29 cellular contexts compared by ENCODE assay signal in genomic region chr5:145942202-145942601, GRCh38. TPM values are rescaled to one million over a fixed set of nuclear protein-coding genes. Genes with fewer than 3 reads are reported as not detected.
DNase-seq lines count a peak whose midpoint lies in the region; ATAC-seq, FAIRE-seq and TF ChIP-seq lines count a peak whose summit lies in the region.
"Had no signal": no experiment of that assay in that cellular context is flagged by ENCODE, and none has a peak within 500 bp of the region (broad histone marks: within the 10 kb centered on the region; RNA-seq: fewer than 3 reads in every experiment).

No MANE protein-coding gene starts in this region.

- no peak overlapping the region for H3K4me3 ChIP-seq in Caco-2 (ENCODE audit: low read depth, low read length)
- H3K4me3 ChIP-seq in Panc1 (ENCODE audit: low read depth in 2 of 2, low read length in 2 of 2): no peak overlapping the region
- peak overlapping the region in 1 of 4 donors; percentile 4 for H3K4me3 ChIP-seq in esophagus squamous epithelium
- H3K4me3 ChIP-seq in pancreas: no peak overlapping the region
- H3K4me3 ChIP-seq: BLaER1 treated with 17β-estradiol and CSF1 and Interleukin-3, amounts not matched to agents 10 nM and 100 nM; gastroesophageal sphincter; HAP-1; left lung; ovary; smooth muscle cell; upper lobe of right lung had no signal

- POLR2A ChIA-PET in Caco-2 (lab: Charles Lee) (no interaction called here), Panc1 (lab: Charles Lee) (interaction anchor here (0.9 kb wide), 1 partner anchor 12 kb away, joined by 3 read pairs; no protein-coding TSS in a partner anchor)

- H3K27ac ChIP-seq in Panc1 (ENCODE audit: low read length) (peak overlapping the region; percentile 100; the same call in 1 of the 2 replicates), esophagus squamous epithelium (peak overlapping the region; percentile 81 to 94 (median 92)), pancreas (peak overlapping the region in 3 of 4 donors; percentile 43 to 77 (median 51))
- H3K27ac ChIP-seq: BLaER1 treated with 17β-estradiol and CSF1 and Interleukin-3, amounts not matched to agents 10 nM and 100 nM; gastroesophageal sphincter; left lung; ovary; upper lobe of right lung; VCaP had no signal

- H3K27me3 Mint-ChIP-seq in Caco-2 (ENCODE audit: insufficient read depth, unreplicated experiment): no peaks in the 10 kb centered on the region
- H3K27me3 Mint-ChIP-seq in stimulated activated naive CD8-positive, alpha-beta T cell treated with anti-CD3 and anti-CD28 coated beads, Interleukin-15, amount 100 ng/mL, for 72 hours: peaks cover 81% of the 10 kb centered on the region

- H3K36me3 Mint-ChIP-seq in Caco-2 (ENCODE audit: insufficient read depth, unreplicated experiment): peaks cover 81% of the 10 kb centered on the region
- H3K36me3 Mint-ChIP-seq: activated naive CD4-positive, alpha-beta T cell treated with anti-CD3 and anti-CD28 coated beads, Interleukin-2, amount 50 U/mL, for 24 hours had no signal

- DNase-seq in Caco-2: no peak
- no peak for DNase-seq in Panc1 (ENCODE audit: low read depth, low spot score)
- no peak for DNase-seq in esophagus squamous epithelium (lab: John Stamatoyannopoulos, UW)
- peak in 4 of 6 donors; percentile 40 to 75 (median 60) for DNase-seq in pancreas
- no peak for DNase-seq in stimulated activated naive CD8-positive, alpha-beta T cell treated with anti-CD3 and anti-CD28 coated beads, Interleukin-15, amount 100 ng/mL, for 72 hours
- DNase-seq in islet precursor cell: no peak
- DNase-seq: activated CD4-positive, alpha-beta T cell treated with anti-CD3 and anti-CD28 coated beads, Interleukin-2, amount 10 ng/mL, durations not matched to agents 7 days and 5 days; caudate nucleus; DND-41; endodermal cell; hippocampal formation; left lung; NCI-H1105 treated with DMSO at 0.1 percent for 48 hours; NCI-H2081; NCI-H446 treated with DMSO at 0.1 percent for 48 hours; ovary; stimulated activated CD4-positive, alpha-beta T cell treated with anti-CD3 and anti-CD28 coated beads, Interleukin-1b, Interleukin-23, amount 100 ng/mL, for 48 hours; upper lobe of right lung had no signal

- H3K4me1 ChIP-seq in Caco-2 (peaks cover 75% of the 10 kb centered on the region), Panc1 (ENCODE audit: control insufficient read depth, insufficient read depth, low read length) (peaks cover 77% of the 10 kb centered on the region), esophagus squamous epithelium (peaks cover 13 to 90% (median 14%) of the 10 kb centered on the region in 3 donors), pancreas (peaks cover 0 to 55% (median 28%) of the 10 kb centered on the region in 3 donors)

- peaks cover 7% of the 10 kb centered on the region; the same call in 1 of the 2 replicates for H3K36me3 ChIP-seq in Caco-2 (ENCODE audit: control insufficient read depth, insufficient read depth, low read length)
- H3K36me3 ChIP-seq in Panc1 (ENCODE audit: control insufficient read depth, insufficient read depth, low read length): no peaks in the 10 kb centered on the region
- H3K36me3 ChIP-seq in esophagus squamous epithelium: no peaks in the 10 kb centered on the region
- no peaks in the 10 kb centered on the region for H3K36me3 ChIP-seq in pancreas
- H3K36me3 ChIP-seq: BLaER1 treated with 17β-estradiol and CSF1 and Interleukin-3, amounts not matched to agents 10 nM and 100 nM; gastroesophageal sphincter; HAP-1; left lung; ovary; upper lobe of right lung had no signal

- H3K9me3 Mint-ChIP-seq in Caco-2 (ENCODE audit: unreplicated experiment): no peaks in the 10 kb centered on the region
- peaks cover 0 to 5% of the 10 kb centered on the region in 2 donors for H3K9me3 Mint-ChIP-seq in stimulated activated naive CD8-positive, alpha-beta T cell treated with anti-CD3 and anti-CD28 coated beads, Interleukin-15, amount 100 ng/mL, for 72 hours
- H3K9me3 Mint-ChIP-seq: activated CD4-positive, alpha-beta T cell treated with anti-CD3 and anti-CD28 coated beads, Interleukin-2, amount 10 ng/mL, durations not matched to agents 7 days and 5 days; activated naive CD4-positive, alpha-beta T cell treated with anti-CD3 and anti-CD28 coated beads, Interleukin-2, amount 50 U/mL, for 24 hours; activated T-helper 2 cell treated with anti-CD3 and anti-CD28 coated beads, Interferon-gamma antibody, Interleukin-2, Interleukin-4, amounts not matched to agents 10 μg/mL and 5 μg/mL and 100 μg/mL, durations not matched to agents 14 hours and 24 hours and 36 hours; endodermal cell; nephron; T-helper 2 cell treated with Interferon-gamma antibody and Interleukin-4, amounts not matched to agents 5 μg/mL and 100 μg/mL, for 36 hours had no signal

- WGBS in esophagus squamous epithelium, 2 donors: 38 to 48% methylated on average over 3 of the region's 3 CpGs
- WGBS in pancreas, 2 donors: 26 to 29% methylated on average over 3 of the region's 3 CpGs

- no peak for FAIRE-seq in pancreas (lab: Jason Lieb, UNC)

- intact Hi-C loops in Caco-2 (cut with micrococcal nuclease; ENCODE audit: unreplicated experiment): no loop called here
- intact Hi-C loops in Panc1 (cut with micrococcal nuclease; ENCODE audit: unreplicated experiment): loop anchor here (10.0 kb wide), 1 partner anchor 103 kb away; no protein-coding TSS in a partner anchor
- intact Hi-C loops in esophagus squamous epithelium (cut with DNase I): no loop called here
- intact Hi-C loops in pancreas (cut with DNase I): no loop called here

- no peaks in the 10 kb centered on the region for H3K9me3 ChIP-seq in Caco-2
- H3K9me3 ChIP-seq in Panc1 (ENCODE audit: control insufficient read depth, insufficient read depth, low read depth, low read length): no peaks in the 10 kb centered on the region
- H3K9me3 ChIP-seq in esophagus squamous epithelium: no peaks in the 10 kb centered on the region
- H3K9me3 ChIP-seq in pancreas: no peaks in the 10 kb centered on the region
- H3K9me3 ChIP-seq: BLaER1 treated with 17β-estradiol and CSF1 and Interleukin-3, amounts not matched to agents 10 nM and 100 nM; gastroesophageal sphincter; HAP-1; left lung; ovary; upper lobe of right lung had no signal

- no TSS peak for BruUV-seq in Caco-2 (replicated peaks; lab: Mats Ljungman, UMichigan)
- no TSS peak for BruUV-seq in Panc1 (replicated peaks; lab: Mats Ljungman, UMichigan)

- no peak overlapping the region for H3K27ac Mint-ChIP-seq in Caco-2 (ENCODE audit: unreplicated experiment)
- no peak overlapping the region for H3K27ac Mint-ChIP-seq in stimulated activated naive CD8-positive, alpha-beta T cell treated with anti-CD3 and anti-CD28 coated beads, Interleukin-15, amount 100 ng/mL, for 72 hours
- H3K27ac Mint-ChIP-seq: activated CD4-positive, alpha-beta T cell treated with anti-CD3 and anti-CD28 coated beads, Interleukin-2, amount 10 ng/mL, durations not matched to agents 7 days and 5 days; activated naive CD4-positive, alpha-beta T cell treated with anti-CD3 and anti-CD28 coated beads, Interleukin-2, amount 50 U/mL, for 24 hours; activated T-helper 2 cell treated with anti-CD3 and anti-CD28 coated beads, Interferon-gamma antibody, Interleukin-2, Interleukin-4, amounts not matched to agents 10 μg/mL and 5 μg/mL and 100 μg/mL, durations not matched to agents 14 hours and 24 hours and 36 hours; endodermal cell; nephron; T-helper 2 cell treated with Interferon-gamma antibody and Interleukin-4, amounts not matched to agents 5 μg/mL and 100 μg/mL, for 36 hours had no signal

- TF ChIP-seq CTCF in Caco-2 (IDR thresholded peaks at IDR 0.05; ENCODE audit: insufficient read depth in 1 of 2, low read depth in 1 of 2, low read length in 1 of 2, severe bottlenecking in 1 of 2, unreplicated experiment in 1 of 2) (no peak), Panc1 (IDR thresholded peaks at IDR 0.05) (no peak), esophagus squamous epithelium (IDR thresholded peaks at IDR 0.05) (no peak), pancreas (IDR thresholded peaks at IDR 0.05) (no peak)

- CTCF ChIA-PET in Caco-2 (lab: Charles Lee): no interaction called here
- CTCF ChIA-PET in Panc1 (lab: Charles Lee): no interaction called here

- H3K4me3 Mint-ChIP-seq in Caco-2 (ENCODE audit: unreplicated experiment): peak overlapping the region; percentile 3
- no peak overlapping the region for H3K4me3 Mint-ChIP-seq in stimulated activated naive CD8-positive, alpha-beta T cell treated with anti-CD3 and anti-CD28 coated beads, Interleukin-15, amount 100 ng/mL, for 72 hours
- H3K4me3 Mint-ChIP-seq: activated CD4-positive, alpha-beta T cell treated with anti-CD3 and anti-CD28 coated beads, Interleukin-2, amount 10 ng/mL, durations not matched to agents 7 days and 5 days; activated naive CD4-positive, alpha-beta T cell treated with anti-CD3 and anti-CD28 coated beads, Interleukin-2, amount 50 U/mL, for 24 hours; endodermal cell; nephron; T-helper 2 cell treated with Interferon-gamma antibody and Interleukin-4, amounts not matched to agents 5 μg/mL and 100 μg/mL, for 36 hours had no signal

- no peak for ATAC-seq in Panc1
- peak; percentile 49 to 78 (median 60) for ATAC-seq in pancreas
- no peak for ATAC-seq in stimulated activated naive CD8-positive, alpha-beta T cell treated with anti-CD3 and anti-CD28 coated beads, Interleukin-15, amount 100 ng/mL, for 72 hours
- ATAC-seq in GM21825 (IDR thresholded peaks at IDR 0.05; ENCODE audit: unreplicated experiment): no peak
- ATAC-seq: gastroesophageal sphincter, Right ventricle myocardium inferior had no signal

- H3K27me3 ChIP-seq in Caco-2 (replicated peaks; ENCODE audit: control insufficient read depth, insufficient read depth, low read length) (no peaks in the 10 kb centered on the region), Panc1 (ENCODE audit: control insufficient read depth, insufficient read depth, low read length) (no peaks in the 10 kb centered on the region), esophagus squamous epithelium (no peaks in the 10 kb centered on the region), pancreas (no peaks in the 10 kb centered on the region)
- H3K27me3 ChIP-seq: BLaER1 treated with 17β-estradiol and CSF1 and Interleukin-3, amounts not matched to agents 10 nM and 100 nM; gastroesophageal sphincter; ovary; upper lobe of right lung had no signal

- no peak for TF ChIP-seq POLR2A in esophagus squamous epithelium (IDR thresholded peaks at IDR 0.05)

- peaks cover 66% of the 10 kb centered on the region for H3K4me1 Mint-ChIP-seq in Caco-2 (ENCODE audit: low read depth, unreplicated experiment)
- H3K4me1 Mint-ChIP-seq in stimulated activated naive CD8-positive, alpha-beta T cell treated with anti-CD3 and anti-CD28 coated beads, Interleukin-15, amount 100 ng/mL, for 72 hours: peaks cover 28% of the 10 kb centered on the region

- in situ Hi-C loops in Panc1 (cut with HindIII; ENCODE audit: low pct_unique_long_range_greater_than_20kb, low sequenced_read_pairs): no loop called here

RNA-seq across cellular contexts. Expression of gene SH3RF2, which starts 5.8 kb away (rescaled TPM):
- total RNA-seq in Caco-2 (2022) (49.4 and 55.0 TPM in 2 replicates), Panc1 (2021; ENCODE audit: unreplicated experiment) (23.1 TPM), esophagus squamous epithelium (10 to 100 TPM; 33.4 to 63.1 (median 59.1) TPM), pancreas (10 to 100 TPM in 5 of 6 donors, 1 to 10 TPM in 1; 6.3 to 18.0 (median 12.8) TPM)
- 11.3 TPM for polyA plus RNA-seq in Panc1 (2012; ENCODE audit: insufficient read length)
- 10 to 100 TPM; 10.3 to 22.4 TPM for polyA plus RNA-seq in pancreas

Comparison
In these comparisons a context has a peak if more than half of its experiments do, and no peak if none do; other contexts are left out.
1. DNase-seq: peak in pancreas (4 of 6); none in Caco-2 (0 of 2), Panc1 (single experiment), esophagus squamous epithelium (single experiment), stimulated activated naive CD8-positive, alpha-beta T cell treated with anti-CD3 and anti-CD28 coated beads, Interleukin-15, amount 100 ng/mL, for 72 hours (0 of 2) and islet precursor cell (single experiment).
2. ATAC-seq: peak in pancreas (4 of 4); none in Panc1 (single experiment), stimulated activated naive CD8-positive, alpha-beta T cell treated with anti-CD3 and anti-CD28 coated beads, Interleukin-15, amount 100 ng/mL, for 72 hours (single experiment) and GM21825 (single experiment).
3. Peak in every context shown above with its lines, with median percentiles within 50 percentile points of each other: H3K27ac ChIP-seq.